In genomic region chr17:44378171-44378705, GRCh38 we compare ENCODE assay signal across 1 cellular context.
TF ChIP-seq lines count a peak whose summit lies in the region.

No MANE protein-coding gene starts in this region.

TF ChIP-seq in IMR-90, 13 proteins besides CTCF, POLR2A, EP300 and RAD21 (continued from another document):
- TF ChIP-seq, protein P1, sequence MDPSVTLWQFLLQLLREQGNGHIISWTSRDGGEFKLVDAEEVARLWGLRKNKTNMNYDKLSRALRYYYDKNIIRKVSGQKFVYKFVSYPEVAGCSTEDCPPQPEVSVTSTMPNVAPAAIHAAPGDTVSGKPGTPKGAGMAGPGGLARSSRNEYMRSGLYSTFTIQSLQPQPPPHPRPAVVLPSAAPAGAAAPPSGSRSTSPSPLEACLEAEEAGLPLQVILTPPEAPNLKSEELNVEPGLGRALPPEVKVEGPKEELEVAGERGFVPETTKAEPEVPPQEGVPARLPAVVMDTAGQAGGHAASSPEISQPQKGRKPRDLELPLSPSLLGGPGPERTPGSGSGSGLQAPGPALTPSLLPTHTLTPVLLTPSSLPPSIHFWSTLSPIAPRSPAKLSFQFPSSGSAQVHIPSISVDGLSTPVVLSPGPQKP (IDR thresholded peaks at IDR 0.05; ENCODE audit: borderline replicate concordance, low read depth, low read length), result no peak
- no peak for TF ChIP-seq SMC3 (IDR thresholded peaks at IDR 0.05; ENCODE audit: low read depth, low read length)
- no peak for TF ChIP-seq FOS (IDR thresholded peaks at IDR 0.05; ENCODE audit: low read depth, low read length)
- no peak for TF ChIP-seq RFX5 (IDR thresholded peaks at IDR 0.05; ENCODE audit: low read depth, low read length)
